ENCODE assay signal across 12 cellular contexts in genomic region chr2:84816426-84817026, GRCh38.
DNase-seq lines count a peak whose midpoint lies in the region; ATAC-seq and TF ChIP-seq lines count a peak whose summit lies in the region.
"Had no signal": no experiment of that assay in that cellular context is flagged by ENCODE, and none has a peak within 500 bp of the region (broad histone marks: within the 10 kb centered on the region; RNA-seq: fewer than 3 reads in every experiment).

No MANE protein-coding gene starts in this region.

- TF ChIP-seq POLR2A in esophagus muscularis mucosa (IDR thresholded peaks at IDR 0.05; ENCODE audit: low read depth): no peak

- peaks cover 25% of the 10 kb centered on the region for H3K4me1 Mint-ChIP-seq in T-helper 2 cell treated with Interferon-gamma antibody and Interleukin-4, amounts not matched to agents 5 μg/mL and 100 μg/mL, for 36 hours (ENCODE audit: low read depth)

- H3K4me3 ChIP-seq in esophagus muscularis mucosa (no peak overlapping the region), foreskin fibroblast (ENCODE audit: low read depth in 1 of 2, low read length in 2 of 2) (no peak overlapping the region)
- H3K4me3 ChIP-seq: skin epidermis had no signal

- no peaks in the 10 kb centered on the region for H3K27me3 ChIP-seq in esophagus muscularis mucosa

- DNase-seq in T-helper 2 cell treated with Interferon-gamma antibody and Interleukin-4, amounts not matched to agents 5 μg/mL and 100 μg/mL, for 36 hours (ENCODE audit: low spot score): no peak
- DNase-seq in T-helper 2 cell (no peak), esophagus muscularis mucosa (ENCODE audit: extremely low spot score) (peak; percentile 34), foreskin fibroblast (no peak), NCI-H2196 treated with DMSO at 0.1 percent for 48 hours (lab: John Stamatoyannopoulos, UW; ENCODE audit: unreplicated experiment) (no peak)
- no peak for DNase-seq in activated CD4-positive, alpha-beta T cell treated with anti-CD3 and anti-CD28 coated beads for 4 hours
- DNase-seq: GDM1, substantia nigra had no signal

- intact Hi-C loops in esophagus muscularis mucosa (cut with DNase I): no loop called here

- TF ChIP-seq EP300 in esophagus muscularis mucosa (IDR thresholded peaks at IDR 0.05): no peak

- H3K9me3 Mint-ChIP-seq in T-helper 2 cell treated with Interferon-gamma antibody and Interleukin-4, amounts not matched to agents 5 μg/mL and 100 μg/mL, for 36 hours: no peaks in the 10 kb centered on the region
- H3K9me3 Mint-ChIP-seq: memory B cell had no signal

- H3K27ac ChIP-seq in esophagus muscularis mucosa (replicated peaks in 1 of 4): no peak overlapping the region

- WGBS in esophagus muscularis mucosa: 92% methylated on average over 6 of the region's 6 CpGs

- H3K36me3 Mint-ChIP-seq in T-helper 2 cell treated with Interferon-gamma antibody and Interleukin-4, amounts not matched to agents 5 μg/mL and 100 μg/mL, for 36 hours (ENCODE audit: low read depth): peaks cover 16% of the 10 kb centered on the region

- H3K27ac Mint-ChIP-seq in T-helper 2 cell treated with Interferon-gamma antibody and Interleukin-4, amounts not matched to agents 5 μg/mL and 100 μg/mL, for 36 hours: no peak overlapping the region
- H3K27ac Mint-ChIP-seq: memory B cell had no signal

- TF ChIP-seq CTCF in esophagus muscularis mucosa (IDR thresholded peaks at IDR 0.05) (no peak), foreskin fibroblast (IDR thresholded peaks at IDR 0.05; ENCODE audit: low read depth, low read length) (no peak)

- ATAC-seq in GM21447 (IDR thresholded peaks at IDR 0.05; ENCODE audit: unreplicated experiment): peak; percentile 81
- peak; percentile 71 for ATAC-seq in HG03135 (IDR thresholded peaks at IDR 0.05; ENCODE audit: unreplicated experiment)

- H3K36me3 ChIP-seq in esophagus muscularis mucosa: no peaks in the 10 kb centered on the region

- peaks cover 2% of the 10 kb centered on the region for H3K27me3 Mint-ChIP-seq in T-helper 2 cell treated with Interferon-gamma antibody and Interleukin-4, amounts not matched to agents 5 μg/mL and 100 μg/mL, for 36 hours (ENCODE audit: low read depth)

- H3K4me3 Mint-ChIP-seq in T-helper 2 cell treated with Interferon-gamma antibody and Interleukin-4, amounts not matched to agents 5 μg/mL and 100 μg/mL, for 36 hours: peak overlapping the region; percentile 15
- H3K4me3 Mint-ChIP-seq: memory B cell had no signal

- H3K4me1 ChIP-seq in esophagus muscularis mucosa: no peaks in the 10 kb centered on the region

- H3K9me3 ChIP-seq in esophagus muscularis mucosa: no peaks in the 10 kb centered on the region
